33 cellular contexts compared by ENCODE assay signal in the genomic region with DNA sequence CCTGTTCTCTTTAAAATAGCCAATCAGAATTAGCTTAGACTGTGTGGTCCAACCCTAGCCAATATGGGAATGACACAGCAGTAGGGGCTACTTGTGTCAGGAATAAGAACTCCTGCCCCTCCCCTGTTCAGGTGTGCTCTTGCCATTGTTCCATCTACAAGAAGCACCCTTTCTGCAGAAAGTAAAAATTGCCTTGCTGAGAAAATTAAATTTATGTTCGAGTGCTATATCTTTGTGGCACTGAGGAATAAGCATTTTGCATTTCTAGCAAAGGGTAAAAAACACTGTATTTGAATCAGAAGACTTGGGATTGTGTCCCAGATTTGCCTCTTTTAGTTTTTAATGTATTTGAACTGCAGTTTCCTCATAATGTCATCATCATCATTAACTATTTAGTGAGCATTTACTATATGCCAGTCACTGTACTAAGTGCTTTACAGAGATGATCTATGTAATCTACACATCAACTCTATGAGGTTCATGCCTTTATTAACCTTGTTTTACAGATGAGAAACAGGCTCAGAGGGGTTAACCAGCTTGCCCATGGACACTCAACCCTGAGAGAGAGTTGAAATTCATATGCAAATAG.
"Had no signal": no experiment of that assay in that cellular context is flagged by ENCODE, and none has a peak within 500 bp of the region (broad histone marks: within the 10 kb centered on the region; RNA-seq: fewer than 3 reads in every experiment).

No MANE protein-coding gene starts in this region.

- H3K36me3 ChIP-seq: adrenal gland, brain microvascular endothelial cell, breast epithelium had no signal

- H3K4me3 ChIP-seq: adrenal gland, body of pancreas, breast epithelium had no signal

- FAIRE-seq: astrocyte, TTC549 had no signal

- H3K27me3 ChIP-seq: adrenal gland, body of pancreas, brain microvascular endothelial cell, breast epithelium had no signal

- DNase-seq: activated B cell treated with CpG ODN at 0.5 μM for 24 hours; activated CD4-positive, alpha-beta memory T cell treated with anti-CD3 and anti-CD28 coated beads for 36 hours; activated CD4-positive, alpha-beta T cell treated with anti-CD3 and anti-CD28 coated beads for 4 hours; activated CD4-positive, alpha-beta T cell treated with anti-CD3 and anti-CD28 coated beads, Interleukin-2, amount 10 ng/mL, durations not matched to agents 24 days and 14 days; activated CD4-positive, alpha-beta T cell treated with anti-CD3 and anti-CD28 coated beads, Interleukin-2, amount 50 U/mL, for 1 hour; activated CD4-positive, alpha-beta T cell treated with anti-CD3 and anti-CD28 coated beads, Interleukin-2, amount 50 U/mL, for 4 hours; activated CD4-positive, CD25-positive, alpha-beta regulatory T cell treated with anti-CD3 and anti-CD28 coated beads, Interleukin-2, amount 50 U/mL, for 72 hours; activated CD8-positive, alpha-beta memory T cell treated with anti-CD3 and anti-CD28 coated beads, Interleukin-2, amount 50 U/mL, for 4 hours; activated CD8-positive, alpha-beta T cell treated with anti-CD3 and anti-CD28 coated beads for 36 hours; activated effector memory CD4-positive, alpha-beta T cell treated with anti-CD3 and anti-CD28 coated beads, Interleukin-2, amount 50 U/mL, for 16 hours; activated gamma-delta T cell treated with Interleukin-2 at 50 U/mL for 16 hours; activated naive CD4-positive, alpha-beta T cell; activated naive CD4-positive, alpha-beta T cell treated with anti-CD3 and anti-CD28 coated beads for 36 hours; activated naive CD4-positive, alpha-beta T cell treated with anti-CD3 and anti-CD28 coated beads, Interleukin-2, amount 50 U/mL, for 16 hours; activated naive CD8-positive, alpha-beta T cell treated with anti-CD3 and anti-CD28 coated beads for 36 hours; activated T-cell treated with anti-CD3 and anti-CD28 coated beads for 4 hours; activated T-cell treated with anti-CD3 and anti-CD28 coated beads, Interleukin-2, amount 50 U/mL, for 1 hour; activated T-cell treated with anti-CD3 and anti-CD28 coated beads, Interleukin-2, amount 50 U/mL, for 4 hours; activated T-cell treated with anti-CD3 and anti-CD28 coated beads, Interleukin-2, amount 50 U/mL, for 72 hours; adrenal gland; amniotic stem cell; aorta; body of pancreas; brain microvascular endothelial cell; central memory CD4-positive, alpha-beta T cell; T-helper 2 cell; T-helper 9 cell had no signal

- H3K27ac ChIP-seq: adrenal gland, body of pancreas, brain microvascular endothelial cell, breast epithelium, VCaP had no signal

- H3K9me3 ChIP-seq: adrenal gland, body of pancreas had no signal

- ATAC-seq: activated CD8-positive, alpha-beta T cell treated with anti-CD3 and anti-CD28 coated beads for 36 hours; activated naive CD4-positive, alpha-beta T cell treated with anti-CD3 and anti-CD28 coated beads, Interleukin-2, amount 50 U/mL, for 72 hours; activated T-cell treated with anti-CD3 and anti-CD28 coated beads, Interleukin-2, amount 50 U/mL, for 4 hours; activated T-cell treated with anti-CD3 and anti-CD28 coated beads, Interleukin-2, amount 50 U/mL, for 72 hours; activated T-helper 17 cell treated with anti-CD3 and anti-CD28 coated beads, Interleukin-2, amount 50 U/mL, for 72 hours; body of pancreas had no signal

- H3K4me1 ChIP-seq: adrenal gland, body of pancreas, breast epithelium had no signal
